Comparison of ENCODE assay signal across 27 cellular contexts in genomic region chr1:235088907-235089306, GRCh38.
"Had no signal": no experiment of that assay in that cellular context is flagged by ENCODE, and none has a peak within 500 bp of the region (broad histone marks: within the 10 kb centered on the region; RNA-seq: fewer than 3 reads in every experiment).

No MANE protein-coding gene starts in this region.

- H3K4me3 ChIP-seq: hepatocyte, lower lobe of right lung, ovary, psoas muscle, right atrium auricular region, skin epidermis, tibial artery had no signal

- H3K9me3 ChIP-seq: lower lobe of right lung, ovary, psoas muscle, right atrium auricular region, tibial artery had no signal

- H3K27me3 ChIP-seq: hepatocyte, ovary, right atrium auricular region, tibial artery had no signal

- H3K27ac ChIP-seq: hepatocyte, lower lobe of right lung, ovary, psoas muscle, right atrium auricular region, skin epidermis, tibial artery had no signal

- H2AFZ ChIP-seq: hepatocyte had no signal

- ATAC-seq: activated CD4-positive, alpha-beta T cell treated with anti-CD3 and anti-CD28 coated beads for 36 hours; esophagus mucosa; left lobe of liver; lower lobe of right lung; psoas muscle; stimulated activated naive CD8-positive, alpha-beta T cell treated with anti-CD3 and anti-CD28 coated beads, Interleukin-15, amount 100 ng/mL, for 72 hours; T-cell had no signal

- H3K4me2 ChIP-seq: hepatocyte had no signal

- DNase-seq: activated CD4-positive, alpha-beta T cell treated with anti-CD3 and anti-CD28 coated beads, Interleukin-2, amount 50 U/mL, for 4 hours; activated CD8-positive, alpha-beta memory T cell treated with anti-CD3 and anti-CD28 coated beads for 24 hours; activated CD8-positive, alpha-beta memory T cell treated with anti-CD3 and anti-CD28 coated beads, Interleukin-2, amount 50 U/mL, for 4 hours; activated gamma-delta T cell; activated naive CD4-positive, alpha-beta T cell treated with anti-CD3 and anti-CD28 coated beads, Interleukin-2, amount 50 U/mL, for 16 hours; activated T-cell treated with anti-CD3 and anti-CD28 coated beads, Interleukin-2, amount 50 U/mL, for 48 hours; aorta; caudate nucleus; effector CD8-positive, alpha-beta T cell; foreskin melanocyte; immature natural killer cell; lower lobe of right lung; naive B cell; ovary; psoas muscle; stimulated activated CD4-positive, alpha-beta T cell treated with anti-CD3 and anti-CD28 coated beads, Interleukin-1b, Interleukin-23, amount 100 ng/mL, for 48 hours; stimulated activated naive CD8-positive, alpha-beta T cell treated with anti-CD3 and anti-CD28 coated beads, Interleukin-15, amount 100 ng/mL, for 72 hours; T-cell; tibial artery had no signal

- H3K9me3 Mint-ChIP-seq: dendritic cell treated with granulocyte-macrophage colony-stimulating factor and Interleukin-4, amounts not matched to agents 40 ng/mL and 50 ng/mL, for 4 days; immature natural killer cell; naive B cell; stimulated activated naive CD8-positive, alpha-beta T cell treated with anti-CD3 and anti-CD28 coated beads, Interleukin-15, amount 100 ng/mL, for 72 hours; T-cell had no signal

- H3K36me3 Mint-ChIP-seq: brain, immature natural killer cell, naive B cell, T-cell had no signal

- H3K27me3 Mint-ChIP-seq: brain had no signal

- H3K4me3 Mint-ChIP-seq: activated CD4-positive, alpha-beta T cell treated with anti-CD3 and anti-CD28 coated beads for 36 hours; brain; dendritic cell treated with granulocyte-macrophage colony-stimulating factor and Interleukin-4, amounts not matched to agents 40 ng/mL and 50 ng/mL, for 4 days; immature natural killer cell; naive B cell; stimulated activated naive CD8-positive, alpha-beta T cell treated with anti-CD3 and anti-CD28 coated beads, Interleukin-15, amount 100 ng/mL, for 72 hours; T-cell had no signal

- H3K36me3 ChIP-seq: lower lobe of right lung, ovary, right atrium auricular region, tibial artery had no signal

- H3K27ac Mint-ChIP-seq: activated CD4-positive, alpha-beta T cell treated with anti-CD3 and anti-CD28 coated beads for 36 hours; dendritic cell treated with granulocyte-macrophage colony-stimulating factor and Interleukin-4, amounts not matched to agents 40 ng/mL and 50 ng/mL, for 4 days; immature natural killer cell; stimulated activated naive CD8-positive, alpha-beta T cell treated with anti-CD3 and anti-CD28 coated beads, Interleukin-15, amount 100 ng/mL, for 72 hours; T-cell had no signal
